Comparison of ENCODE assay signal across 1 cellular context in genomic region chr7:1156782-1157535, GRCh38.
TF ChIP-seq lines count a peak whose summit lies in the region.

No MANE protein-coding gene starts in this region.

TF ChIP-seq in HCT116, 20 proteins besides CTCF, POLR2A, EP300 and RAD21 (continued from another document):
- TF ChIP-seq, protein P1, sequence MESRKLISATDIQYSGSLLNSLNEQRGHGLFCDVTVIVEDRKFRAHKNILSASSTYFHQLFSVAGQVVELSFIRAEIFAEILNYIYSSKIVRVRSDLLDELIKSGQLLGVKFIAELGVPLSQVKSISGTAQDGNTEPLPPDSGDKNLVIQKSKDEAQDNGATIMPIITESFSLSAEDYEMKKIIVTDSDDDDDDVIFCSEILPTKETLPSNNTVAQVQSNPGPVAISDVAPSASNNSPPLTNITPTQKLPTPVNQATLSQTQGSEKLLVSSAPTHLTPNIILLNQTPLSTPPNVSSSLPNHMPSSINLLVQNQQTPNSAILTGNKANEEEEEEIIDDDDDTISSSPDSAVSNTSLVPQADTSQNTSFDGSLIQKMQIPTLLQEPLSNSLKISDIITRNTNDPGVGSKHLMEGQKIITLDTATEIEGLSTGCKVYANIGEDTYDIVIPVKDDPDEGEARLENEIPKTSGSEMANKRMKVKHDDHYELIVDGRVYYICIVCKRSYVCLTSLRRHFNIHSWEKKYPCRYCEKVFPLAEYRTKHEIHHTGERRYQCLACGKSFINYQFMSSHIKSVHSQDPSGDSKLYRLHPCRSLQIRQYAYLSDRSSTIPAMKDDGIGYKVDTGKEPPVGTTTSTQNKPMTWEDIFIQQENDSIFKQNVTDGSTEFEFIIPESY (IDR thresholded peaks at IDR 0.05; ENCODE audit: extremely low read depth, insufficient replicate concordance, low read length), result no peak
- TF ChIP-seq EZH2 (IDR thresholded peaks at IDR 0.05) (no peak), TCF7L2 (IDR thresholded peaks at IDR 0.05; ENCODE audit: borderline replicate concordance, extremely low read depth, insufficient read depth, insufficient read length) (no peak), CBX3 (IDR thresholded peaks at IDR 0.05; ENCODE audit: low read depth) (no peak), MAX (IDR thresholded peaks at IDR 0.05) (no peak), ATF3 (IDR thresholded peaks at IDR 0.05) (no peak), SP1 (IDR thresholded peaks at IDR 0.05; ENCODE audit: low read depth) (peak; percentile 42), SIN3A (IDR thresholded peaks at IDR 0.05; ENCODE audit: low read depth) (no peak)
